In the genomic region with DNA sequence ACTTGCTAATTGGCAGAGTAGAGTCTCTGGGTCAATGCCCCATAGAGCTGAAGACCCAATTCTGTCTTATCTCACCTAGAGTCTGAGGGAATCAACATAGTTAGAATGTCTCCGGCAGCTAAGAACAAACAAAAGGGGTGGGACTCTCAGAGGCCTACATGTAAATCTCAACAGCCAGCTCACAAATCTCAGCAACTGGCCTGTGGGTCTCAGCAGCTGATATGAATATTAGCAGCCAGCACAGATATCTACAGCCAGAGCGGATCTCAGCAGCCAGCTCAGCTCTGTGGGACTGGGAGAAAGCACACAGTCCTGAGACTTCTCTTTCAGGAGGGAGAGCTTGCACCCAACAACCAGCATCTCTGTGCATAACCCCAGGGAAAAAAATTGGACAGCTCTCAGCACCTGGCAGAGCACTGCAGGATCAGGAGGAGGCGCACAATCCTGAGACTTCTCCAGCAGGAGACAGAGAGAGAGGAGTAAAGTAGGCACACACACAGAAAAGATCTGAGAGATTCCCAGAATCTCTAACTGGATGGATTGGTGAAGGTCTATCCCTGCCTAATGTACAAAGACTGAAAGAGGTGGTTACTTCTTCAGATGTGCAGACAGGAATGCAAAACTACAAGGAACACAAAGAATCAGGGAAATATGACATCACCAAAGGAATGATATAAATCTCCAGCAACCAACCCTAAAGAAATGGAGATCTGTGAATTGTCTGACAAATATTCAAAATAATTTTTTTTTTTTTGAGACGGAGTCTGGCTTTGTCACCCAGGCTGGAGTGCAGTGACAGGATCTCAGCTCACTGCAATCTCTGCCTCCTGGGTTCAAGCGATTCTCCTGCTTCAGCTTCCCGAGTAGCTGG, we compare ENCODE assay signal across 1 cellular context.
TF ChIP-seq lines count a peak whose summit lies in the region.

No MANE protein-coding gene starts in this region.

TF ChIP-seq in WTC11, 78 proteins besides CTCF, POLR2A, EP300 and RAD21 (continued from another document):
- TF ChIP-seq, protein P1, sequence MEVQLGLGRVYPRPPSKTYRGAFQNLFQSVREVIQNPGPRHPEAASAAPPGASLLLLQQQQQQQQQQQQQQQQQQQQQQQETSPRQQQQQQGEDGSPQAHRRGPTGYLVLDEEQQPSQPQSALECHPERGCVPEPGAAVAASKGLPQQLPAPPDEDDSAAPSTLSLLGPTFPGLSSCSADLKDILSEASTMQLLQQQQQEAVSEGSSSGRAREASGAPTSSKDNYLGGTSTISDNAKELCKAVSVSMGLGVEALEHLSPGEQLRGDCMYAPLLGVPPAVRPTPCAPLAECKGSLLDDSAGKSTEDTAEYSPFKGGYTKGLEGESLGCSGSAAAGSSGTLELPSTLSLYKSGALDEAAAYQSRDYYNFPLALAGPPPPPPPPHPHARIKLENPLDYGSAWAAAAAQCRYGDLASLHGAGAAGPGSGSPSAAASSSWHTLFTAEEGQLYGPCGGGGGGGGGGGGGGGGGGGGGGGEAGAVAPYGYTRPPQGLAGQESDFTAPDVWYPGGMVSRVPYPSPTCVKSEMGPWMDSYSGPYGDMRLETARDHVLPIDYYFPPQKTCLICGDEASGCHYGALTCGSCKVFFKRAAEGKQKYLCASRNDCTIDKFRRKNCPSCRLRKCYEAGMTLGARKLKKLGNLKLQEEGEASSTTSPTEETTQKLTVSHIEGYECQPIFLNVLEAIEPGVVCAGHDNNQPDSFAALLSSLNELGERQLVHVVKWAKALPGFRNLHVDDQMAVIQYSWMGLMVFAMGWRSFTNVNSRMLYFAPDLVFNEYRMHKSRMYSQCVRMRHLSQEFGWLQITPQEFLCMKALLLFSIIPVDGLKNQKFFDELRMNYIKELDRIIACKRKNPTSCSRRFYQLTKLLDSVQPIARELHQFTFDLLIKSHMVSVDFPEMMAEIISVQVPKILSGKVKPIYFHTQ (CRISPR knock-in tag; IDR thresholded peaks at IDR 0.05), result no peak
- TF ChIP-seq, protein P2, sequence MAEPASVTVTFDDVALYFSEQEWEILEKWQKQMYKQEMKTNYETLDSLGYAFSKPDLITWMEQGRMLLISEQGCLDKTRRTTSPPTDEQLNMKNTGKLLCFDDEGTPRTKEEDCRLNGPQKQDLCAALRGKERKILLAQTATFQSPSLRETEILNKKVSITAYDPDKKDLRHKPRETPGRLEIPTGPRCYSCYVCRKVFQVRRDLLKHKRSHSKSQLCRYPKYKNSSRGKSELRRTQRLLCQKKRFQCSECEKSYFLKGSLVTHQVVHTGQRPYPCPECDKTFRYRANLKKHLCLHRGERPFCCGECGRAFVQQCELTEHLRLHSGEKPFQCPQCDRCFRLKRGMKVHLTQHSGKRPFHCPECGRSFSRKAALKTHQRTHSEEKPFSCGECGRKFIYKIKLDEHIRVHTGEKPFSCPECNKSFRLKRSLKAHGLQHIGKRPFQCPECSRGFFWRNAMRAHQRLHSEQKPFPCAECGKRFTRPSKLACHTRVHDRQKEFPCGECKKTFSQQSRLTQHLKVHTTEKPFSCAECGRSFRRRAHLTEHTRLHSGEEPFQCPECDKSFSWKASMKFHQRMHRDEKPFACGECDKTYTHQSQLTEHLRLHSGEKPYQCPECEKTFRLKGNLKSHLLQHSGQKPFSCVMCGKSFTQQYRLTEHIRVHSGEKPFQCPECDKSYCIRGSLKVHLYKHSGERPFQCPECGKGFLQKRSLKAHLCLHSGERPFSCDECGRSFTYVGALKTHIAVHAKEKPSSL (CRISPR knock-in tag; conservative IDR thresholded peaks at IDR 0.05), result no peak
